9 cellular contexts compared by ENCODE assay signal in genomic region chr10:102409604-102410426, GRCh38. TPM values are rescaled to one million over a fixed set of nuclear protein-coding genes. Genes with fewer than 3 reads are reported as not detected.
DNase-seq lines count a peak whose midpoint lies in the region; ATAC-seq, FAIRE-seq and TF ChIP-seq lines count a peak whose summit lies in the region.
"Had no signal": no experiment of that assay in that cellular context is flagged by ENCODE, and none has a peak within 500 bp of the region (broad histone marks: within the 10 kb centered on the region; RNA-seq: fewer than 3 reads in every experiment).

No MANE protein-coding gene starts in this region.

- no peak overlapping the region for H3K27ac ChIP-seq in brain microvascular endothelial cell
- no peak overlapping the region for H3K27ac ChIP-seq in keratinocyte (ENCODE audit: control insufficient read depth, insufficient read depth, low read length)

- H3K9me3 ChIP-seq in keratinocyte (ENCODE audit: control insufficient read depth, low read depth, low read length): no peaks in the 10 kb centered on the region

- peaks cover 4% of the 10 kb centered on the region for H3K36me3 Mint-ChIP-seq in type B pancreatic cell

- no peaks in the 10 kb centered on the region for H3K36me3 ChIP-seq in brain microvascular endothelial cell (replicated peaks)
- no peaks in the 10 kb centered on the region for H3K36me3 ChIP-seq in keratinocyte (ENCODE audit: control insufficient read depth in 2 of 2, extremely low read depth in 1 of 2, insufficient read depth in 2 of 2, low read length in 2 of 2)

- FAIRE-seq in keratinocyte (lab: Jason Lieb, UNC): no peak
- FAIRE-seq: frontal cortex had no signal

- ATAC-seq in HG03378 (IDR thresholded peaks at IDR 0.05; ENCODE audit: unreplicated experiment) (no peak), GM21515 (IDR thresholded peaks at IDR 0.05; ENCODE audit: unreplicated experiment) (no peak)

- H3K9me3 Mint-ChIP-seq in type B pancreatic cell: no peaks in the 10 kb centered on the region

- H3K4me3 ChIP-seq in brain microvascular endothelial cell (ENCODE audit: low read depth, low read length) (peak overlapping the region; percentile 49), keratinocyte (ENCODE audit: control insufficient read depth in 2 of 3, extremely low read depth in 1 of 3, insufficient read depth in 2 of 3, low read depth in 1 of 3, low read length in 3 of 3) (peak overlapping the region in 2 of 3 experiments; percentile 26 to 34)

- H3K27me3 ChIP-seq in brain microvascular endothelial cell (replicated peaks): peaks cover 26% of the 10 kb centered on the region
- peaks cover 67% of the 10 kb centered on the region for H3K27me3 ChIP-seq in keratinocyte (ENCODE audit: control insufficient read depth, extremely low read depth, insufficient read depth, low read length)

- H3K4me1 Mint-ChIP-seq in type B pancreatic cell (ENCODE audit: unreplicated experiment): peaks cover 18% of the 10 kb centered on the region

- peak overlapping the region; percentile 20 for H3K27ac Mint-ChIP-seq in type B pancreatic cell

- peak overlapping the region; percentile 12 for H2AFZ ChIP-seq in keratinocyte (ENCODE audit: control insufficient read depth, low read length)

- in situ Hi-C loops in brain microvascular endothelial cell (cut with HindIII; ENCODE audit: low pct_ligation_motif_present, low sequenced_read_pairs): no loop called here

- peaks cover 11% of the 10 kb centered on the region for H3K4me1 ChIP-seq in keratinocyte (ENCODE audit: control insufficient read depth, extremely low read depth, insufficient read depth, low read length)

- peak; percentile 27 for DNase-seq in activated T-cell treated with anti-CD3 and anti-CD28 coated beads, Interleukin-2, amount 50 U/mL, for 1 hour
- DNase-seq in activated T-cell treated with anti-CD3 and anti-CD28 coated beads for 4 hours: no peak
- DNase-seq in brain microvascular endothelial cell: no peak
- DNase-seq in keratinocyte (ENCODE audit: low read depth, low spot score): no peak
- DNase-seq in type B pancreatic cell (ENCODE audit: extremely low spot score, unreplicated experiment): no peak
- no peak for DNase-seq in activated gamma-delta T cell treated with Interleukin-2 at 50 U/mL for 16 hours

- H3K27me3 Mint-ChIP-seq in type B pancreatic cell: peaks cover 77% of the 10 kb centered on the region

- peak overlapping the region; percentile 82 for H3K4me3 Mint-ChIP-seq in type B pancreatic cell

- TF ChIP-seq CTCF in brain microvascular endothelial cell (IDR thresholded peaks at IDR 0.05; ENCODE audit: low read depth, low read length, missing control alignments): no peak
- TF ChIP-seq CTCF in keratinocyte (optimal IDR thresholded peaks at IDR 0.05 in 1 of 3, IDR thresholded peaks at IDR 0.05 in 1 of 3, conservative IDR thresholded peaks at IDR 0.05 in 1 of 3; ENCODE audit: extremely low read depth in 1 of 3, insufficient read depth in 2 of 3, low read length in 3 of 3): no peak
- no peak for TF ChIP-seq CTCF in type B pancreatic cell (conservative IDR thresholded peaks at IDR 0.05)

- no peaks in the 10 kb centered on the region for H4K20me1 ChIP-seq in keratinocyte (ENCODE audit: control insufficient read depth, extremely low read depth, insufficient read depth, low read length)

- peak overlapping the region; percentile 48 for H3K4me2 ChIP-seq in keratinocyte (ENCODE audit: control insufficient read depth, extremely low read depth, insufficient read depth, low read depth, low read length)

- H3K79me2 ChIP-seq in keratinocyte (ENCODE audit: control insufficient read depth, insufficient read depth, low read length): no peaks in the 10 kb centered on the region

- H3K9me1 ChIP-seq in keratinocyte (ENCODE audit: control insufficient read depth, extremely low read depth, insufficient read depth, low read length): no peaks in the 10 kb centered on the region

- H3K9ac ChIP-seq in keratinocyte (ENCODE audit: control insufficient read depth, extremely low read depth, insufficient read depth, low read length): no peak overlapping the region

- dilution Hi-C loops in keratinocyte (cut with MboI; ENCODE audit: extremely low pct_ligation_motif_present, low sequenced_read_pairs): no loop called here

RNA-seq across cellular contexts. Expression of gene PSD, which starts 8.8 kb away (rescaled TPM):
- polyA plus RNA-seq in keratinocyte: 0.10 to 0.81 TPM (median 0.11 TPM) in 3 replicates
- polyA plus RNA-seq in keratinocyte (2011; ENCODE audit: low read depth): 0.46 TPM
- polyA plus RNA-seq in keratinocyte (2011; cell fraction: cytosol; rRNA removed): 0.11 and 0.19 TPM in 2 replicates
- 0.56 and 0.69 TPM in 2 replicates for polyA plus RNA-seq in keratinocyte (2011; cell fraction: nucleus; rRNA removed)
- polyA plus RNA-seq in keratinocyte (2012; ENCODE audit: low replicate concordance): 0.71 and 1.0 TPM in 2 replicates
- polyA minus RNA-seq in keratinocyte: 0.07 TPM in 1 of 3 replicates, not detected in the others
- not detected for polyA minus RNA-seq in keratinocyte (2011; cell fraction: cytosol; rRNA and poly(A)+ RNA removed)
- polyA minus RNA-seq in keratinocyte (2011; cell fraction: nucleus; rRNA and poly(A)+ RNA removed): 0.42 and 0.54 TPM in 2 replicates
- 7.8 and 9.3 TPM in 2 replicates for total RNA-seq in type B pancreatic cell (ENCODE audit: low replicate concordance)

RNA-seq across cellular contexts. Expression of gene FBXL15, which starts 10.8 kb away (rescaled TPM):
- 3.1 to 4.9 TPM (median 3.5 TPM) in 3 replicates for polyA plus RNA-seq in keratinocyte
- 1.6 TPM for polyA plus RNA-seq in keratinocyte (2011; ENCODE audit: low read depth)
- 1.5 and 7.8 TPM in 2 replicates for polyA plus RNA-seq in keratinocyte (2011; cell fraction: cytosol; rRNA removed)
- polyA plus RNA-seq in keratinocyte (2011; cell fraction: nucleus; rRNA removed): 4.3 and 7.1 TPM in 2 replicates
- polyA plus RNA-seq in keratinocyte (2012; ENCODE audit: low replicate concordance): 4.7 and 5.6 TPM in 2 replicates
- polyA minus RNA-seq in keratinocyte: 0.33 to 0.74 TPM (median 0.66 TPM) in 3 replicates
- polyA minus RNA-seq in keratinocyte (2011; cell fraction: cytosol; rRNA and poly(A)+ RNA removed): 8.4 TPM
- polyA minus RNA-seq in keratinocyte (2011; cell fraction: nucleus; rRNA and poly(A)+ RNA removed): 2.8 and 3.0 TPM in 2 replicates
- 14.8 and 19.0 TPM in 2 replicates for total RNA-seq in type B pancreatic cell (ENCODE audit: low replicate concordance)

RNA-seq across cellular contexts. Expression of gene NFKB2, which starts 14.3 kb away (rescaled TPM):
- polyA plus RNA-seq in keratinocyte: 14.8 to 16.8 TPM (median 15.8 TPM) in 3 replicates
- 47.7 TPM for polyA plus RNA-seq in keratinocyte (2011; ENCODE audit: low read depth)
- 9.6 and 15.3 TPM in 2 replicates for polyA plus RNA-seq in keratinocyte (2011; cell fraction: cytosol; rRNA removed)
- 47.4 and 48.2 TPM in 2 replicates for polyA plus RNA-seq in keratinocyte (2011; cell fraction: nucleus; rRNA removed)
- 21.2 and 23.3 TPM in 2 replicates for polyA plus RNA-seq in keratinocyte (2012; ENCODE audit: low replicate concordance)
- polyA minus RNA-seq in keratinocyte: 11.1 to 25.1 TPM (median 12.4 TPM) in 3 replicates
- 12.9 TPM for polyA minus RNA-seq in keratinocyte (2011; cell fraction: cytosol; rRNA and poly(A)+ RNA removed)
- polyA minus RNA-seq in keratinocyte (2011; cell fraction: nucleus; rRNA and poly(A)+ RNA removed): 22.6 and 23.0 TPM in 2 replicates
- 29.7 and 47.1 TPM in 2 replicates for total RNA-seq in type B pancreatic cell (ENCODE audit: low replicate concordance)

RNA-seq across cellular contexts. Expression of gene CUEDC2, which starts 22.6 kb away (rescaled TPM):
- polyA plus RNA-seq in keratinocyte: 35.8 to 77.3 TPM (median 46.6 TPM) in 3 replicates
- 12.7 TPM for polyA plus RNA-seq in keratinocyte (2011; ENCODE audit: low read depth)
- 43.1 and 74.9 TPM in 2 replicates for polyA plus RNA-seq in keratinocyte (2011; cell fraction: cytosol; rRNA removed)
- polyA plus RNA-seq in keratinocyte (2011; cell fraction: nucleus; rRNA removed): 57.2 and 68.1 TPM in 2 replicates
- polyA plus RNA-seq in keratinocyte (2012; ENCODE audit: low replicate concordance): 30.2 and 63.8 TPM in 2 replicates
- 30.5 to 34.5 TPM (median 33.6 TPM) in 3 replicates for polyA minus RNA-seq in keratinocyte
- 55.1 TPM for polyA minus RNA-seq in keratinocyte (2011; cell fraction: cytosol; rRNA and poly(A)+ RNA removed)
- polyA minus RNA-seq in keratinocyte (2011; cell fraction: nucleus; rRNA and poly(A)+ RNA removed): 10.6 and 15.3 TPM in 2 replicates
- 44.5 and 86.1 TPM in 2 replicates for total RNA-seq in type B pancreatic cell (ENCODE audit: low replicate concordance)

RNA-seq across cellular contexts. Expression of gene C10orf95, which starts 41.5 kb away (rescaled TPM):
- 0.60 to 0.81 TPM (median 0.63 TPM) in 3 replicates for polyA plus RNA-seq in keratinocyte
- 0.24 TPM for polyA plus RNA-seq in keratinocyte (2011; ENCODE audit: low read depth)
- 0.43 and 0.78 TPM in 2 replicates for polyA plus RNA-seq in keratinocyte (2011; cell fraction: cytosol; rRNA removed)
- polyA plus RNA-seq in keratinocyte (2011; cell fraction: nucleus; rRNA removed): 0.27 and 0.52 TPM in 2 replicates
- polyA plus RNA-seq in keratinocyte (2012; ENCODE audit: low replicate concordance): 0.83 and 2.1 TPM in 2 replicates
- polyA minus RNA-seq in keratinocyte: 0.26 to 0.99 TPM (median 0.43 TPM) in 3 replicates
- polyA minus RNA-seq in keratinocyte (2011; cell fraction: cytosol; rRNA and poly(A)+ RNA removed): not detected
- polyA minus RNA-seq in keratinocyte (2011; cell fraction: nucleus; rRNA and poly(A)+ RNA removed): 0.39 and 0.42 TPM in 2 replicates
- total RNA-seq in type B pancreatic cell (ENCODE audit: low replicate concordance): 0.75 and 2.3 TPM in 2 replicates
